31 cellular contexts compared by ENCODE assay signal in the genomic region with DNA sequence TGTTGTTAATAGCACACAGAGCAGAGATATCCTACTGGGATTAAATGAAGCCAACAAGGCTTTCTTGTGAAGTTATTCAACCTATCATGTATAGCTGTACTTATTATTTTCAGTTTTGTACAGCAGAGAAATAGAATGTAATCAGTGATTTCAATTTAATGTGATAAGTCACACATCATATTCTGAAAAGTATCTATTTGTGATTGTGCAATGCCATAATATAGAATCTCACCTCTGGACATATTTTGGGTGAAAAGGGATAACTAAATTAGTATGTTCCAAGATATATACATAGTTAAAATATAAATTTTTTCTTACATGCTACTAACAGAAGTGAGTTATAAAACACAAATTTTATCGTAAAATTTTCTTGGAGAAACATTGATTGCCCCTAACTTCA.
A peak's percentile ranks its signal among the peaks of the same experiment; 100 is the strongest.
DNase-seq lines count a peak whose midpoint lies in the region; ATAC-seq, FAIRE-seq and TF ChIP-seq lines count a peak whose summit lies in the region.
"Had no signal": no experiment of that assay in that cellular context is flagged by ENCODE, and none has a peak within 500 bp of the region (broad histone marks: within the 10 kb centered on the region; RNA-seq: fewer than 3 reads in every experiment).

No MANE protein-coding gene starts in this region.

- H4K5ac ChIP-seq in IMR-90 (ENCODE audit: low read depth, low read length): no peak overlapping the region

- in situ Hi-C loops in HepG2 (cut with HindIII; ENCODE audit: extremely low pct_ligation_motif_present, low pct_unique_long_range_greater_than_20kb): no loop called here
- in situ Hi-C loops in IMR-90 (cut with MboI; ENCODE audit: low sequenced_read_pairs): no loop called here

- H3K14ac ChIP-seq in IMR-90 (replicated peaks; ENCODE audit: low read depth, low read length): no peak overlapping the region

- TF ChIP-seq RAD21 in HepG2 (CRISPR knock-in tag; IDR thresholded peaks at IDR 0.05) (no peak), IMR-90 (IDR thresholded peaks at IDR 0.05; ENCODE audit: low read length) (no peak)

- no peak overlapping the region for H2BK20ac ChIP-seq in IMR-90 (ENCODE audit: low read depth, low read length)

- H3K4me2 ChIP-seq in HepG2 (ENCODE audit: low read depth, low read length): no peak overlapping the region
- H3K4me2 ChIP-seq in IMR-90 (ENCODE audit: low read depth, low read length): no peak overlapping the region
- H3K4me2 ChIP-seq: A549; BLaER1; BLaER1 treated with 17β-estradiol and CSF1 and Interleukin-3, amounts not matched to agents 10 nM and 100 nM had no signal

- no peak overlapping the region for H2BK120ac ChIP-seq in IMR-90 (ENCODE audit: low read depth, low read length)

- H3K4ac ChIP-seq in IMR-90 (ENCODE audit: low read depth, low read length): no peak overlapping the region

- no peak overlapping the region for H2BK5ac ChIP-seq in IMR-90 (ENCODE audit: low read depth, low read length, poor library complexity, severe bottlenecking)

- intact Hi-C loops in HepG2 (cut with micrococcal nuclease; ENCODE audit: unreplicated experiment) (no loop called here), right lobe of liver (cut with DNase I) (no loop called here), IMR-90 (cut with micrococcal nuclease) (no loop called here)

- H4K91ac ChIP-seq in IMR-90 (ENCODE audit: insufficient read depth, low read depth, low read length): no peak overlapping the region

- CTCF ChIA-PET in HepG2 (lab: Yijun Ruan, JAX; ENCODE audit: low intra/inter-chr PET ratio, low total read pairs) (no interaction called here), IMR-90 (lab: Yijun Ruan, JAX) (no interaction called here)

- H3K18ac ChIP-seq in IMR-90 (ENCODE audit: low read depth, low read length): no peak overlapping the region

- no peak overlapping the region for H2AK9ac ChIP-seq in IMR-90 (replicated peaks; ENCODE audit: low read depth, low read length, poor library complexity)

- FAIRE-seq in HepG2 (lab: Jason Lieb, UNC): no peak
- FAIRE-seq: A204.1, A549, D721Med had no signal

- H3K36me3 ChIP-seq in HepG2 (replicated peaks in 1 of 2; ENCODE audit: control insufficient read depth in 1 of 2, insufficient read depth in 2 of 2, low read length in 2 of 2) (no peaks in the 10 kb centered on the region), right lobe of liver (no peaks in the 10 kb centered on the region), IMR-90 (ENCODE audit: control insufficient read depth, insufficient read depth, low read length) (no peaks in the 10 kb centered on the region)
- H3K36me3 ChIP-seq: BE2C; BLaER1; BLaER1 treated with 17β-estradiol and CSF1 and Interleukin-3, amounts not matched to agents 10 nM and 100 nM had no signal

- WGBS in HepG2 (ENCODE audit: low lambda C conversion rate): 0% methylated on average over 1 of the region's 1 CpG
- WGBS in right lobe of liver (ENCODE audit: insufficient coverage, low coverage, low lambda C conversion rate, missing lambda C conversion rate): 52% methylated on average over 1 of the region's 1 CpG
- WGBS in IMR-90 (ENCODE audit: extremely low coverage in 2 of 2, insufficient read length in 1 of 2), 2 experiments: no CpG with 5 or more reads among the region's 1 CpG

- H3K9ac ChIP-seq in HepG2 (ENCODE audit: insufficient read depth, low read depth, low read length) (no peak overlapping the region), IMR-90 (ENCODE audit: low read depth, low read length) (no peak overlapping the region)
- H3K9ac ChIP-seq: BLaER1; BLaER1 treated with 17β-estradiol and CSF1 and Interleukin-3, amounts not matched to agents 10 nM and 100 nM had no signal

- no peaks in the 10 kb centered on the region for H3K79me1 ChIP-seq in IMR-90 (ENCODE audit: low read depth in 1 of 2, low read length in 2 of 2)

- no peaks in the 10 kb centered on the region for H3K9me1 ChIP-seq in IMR-90 (ENCODE audit: insufficient read depth, low read length)

- H2BK15ac ChIP-seq in IMR-90 (ENCODE audit: low read depth, low read length): no peak overlapping the region

- H3K27ac ChIP-seq in HepG2 (ENCODE audit: extremely low read length, insufficient read depth, low read length) (no peak overlapping the region), right lobe of liver (no peak overlapping the region), IMR-90 (ENCODE audit: insufficient read depth, low read length) (no peak overlapping the region)
- H3K27ac ChIP-seq: 22Rv1; A549; BLaER1; BLaER1 treated with 17β-estradiol and CSF1 and Interleukin-3, amounts not matched to agents 10 nM and 100 nM; C4-2B had no signal

- H2AFZ ChIP-seq in HepG2 (ENCODE audit: low read length) (no peak overlapping the region), IMR-90 (replicated peaks; ENCODE audit: low read length, poor library complexity) (no peak overlapping the region)

- POLR2A ChIA-PET in HepG2 (lab: Yijun Ruan, JAX): no interaction called here
- POLR2A ChIA-PET in IMR-90 (lab: Charles Lee; ENCODE audit: unreplicated experiment): no interaction called here

- DNase-seq in HepG2 (ENCODE audit: low spot score) (no peak), right lobe of liver (no peak), IMR-90 (no peak), germinal center (ENCODE audit: low spot score) (no peak)
- DNase-seq: 8988T; ACHN; AML-193; BE2C; C1 segment of cervical spinal cord; Caco-2; Calu3; CD4-positive, alpha-beta memory T cell; CD4-positive, alpha-beta T cell; CD4-positive, CD25-positive, alpha-beta regulatory T cell; CD8-positive, alpha-beta memory T cell; CD8-positive, alpha-beta T cell; COR-L47; DMS 273 treated with DMSO at 0.1 percent for 48 hours; DMS153; DMS53; DMS79; DMS79 treated with DMSO at 0.1 percent for 48 hours; DND-41; EL had no signal

- TF ChIP-seq POLR2A in HepG2 (IDR thresholded peaks at IDR 0.05; ENCODE audit: insufficient read depth in 1 of 2, low read depth in 2 of 2, low read length in 2 of 2) (no peak), right lobe of liver (IDR thresholded peaks at IDR 0.05) (no peak), IMR-90 (IDR thresholded peaks at IDR 0.05; ENCODE audit: low read depth, low read length) (no peak)

- H3K9me3 ChIP-seq in HepG2 (ENCODE audit: low read length) (peaks cover 78% of the 10 kb centered on the region), right lobe of liver (no peaks in the 10 kb centered on the region), IMR-90 (ENCODE audit: control insufficient read depth, insufficient read depth, low read length) (0 out of 2 replicates have a peak, but pooled peaks cover 4% of the 10 kb centered on the region)
- H3K9me3 ChIP-seq: A549; BE2C; BLaER1; BLaER1 treated with 17β-estradiol and CSF1 and Interleukin-3, amounts not matched to agents 10 nM and 100 nM; Caco-2 had no signal

- dilution Hi-C loops in IMR-90 (cut with HindIII; ENCODE audit: low sequenced_read_pairs, unreplicated experiment): no loop called here

- no peak overlapping the region for H3K56ac ChIP-seq in IMR-90 (ENCODE audit: extremely low read depth, insufficient read depth, low read length)

- no TSS peak for BruUV-seq in HepG2 (replicated peaks; lab: Mats Ljungman, UMichigan)
- BruUV-seq in IMR-90 (replicated peaks; lab: Mats Ljungman, UMichigan): no TSS peak

- no peak for TF ChIP-seq CTCF in HepG2 (CRISPR knock-in tag; IDR thresholded peaks at IDR 0.05)
- TF ChIP-seq CTCF in right lobe of liver (IDR thresholded peaks at IDR 0.05): no peak
- no peak for TF ChIP-seq CTCF in IMR-90 (conservative IDR thresholded peaks at IDR 0.05; ENCODE audit: low read depth, low read length)

- TF ChIP-seq EP300 in HepG2 (IDR thresholded peaks at IDR 0.05; ENCODE audit: low read depth in 2 of 2, low read length in 2 of 2): no peak
- no peak for TF ChIP-seq EP300 in HepG2 (CRISPR knock-in tag; IDR thresholded peaks at IDR 0.05; ENCODE audit: borderline replicate concordance)

- ATAC-seq in HepG2 (no peak), right lobe of liver (no peak), IMR-90 (ENCODE audit: low read depth) (no peak)
- ATAC-seq: A549; CD8-positive, alpha-beta T cell had no signal

- H3K79me2 ChIP-seq in HepG2 (ENCODE audit: insufficient read depth, low read length): no peaks in the 10 kb centered on the region

- H3K4me3 ChIP-seq in HepG2 (replicated peaks in 1 of 3; ENCODE audit: insufficient read depth in 1 of 3, low read depth in 2 of 3, low read length in 3 of 3) (no peak overlapping the region), right lobe of liver (no peak overlapping the region), IMR-90 (ENCODE audit: insufficient read depth, low read depth, low read length) (no peak overlapping the region)
- H3K4me3 ChIP-seq: A549; BLaER1; BLaER1 treated with 17β-estradiol and CSF1 and Interleukin-3, amounts not matched to agents 10 nM and 100 nM had no signal

- no peaks in the 10 kb centered on the region for H4K20me1 ChIP-seq in HepG2 (ENCODE audit: insufficient read depth, low read length)
- no peaks in the 10 kb centered on the region for H4K20me1 ChIP-seq in IMR-90 (ENCODE audit: insufficient read depth, low read length)
- H4K20me1 ChIP-seq: BLaER1; BLaER1 treated with 17β-estradiol and CSF1 and Interleukin-3, amounts not matched to agents 10 nM and 100 nM had no signal

- H3K27me3 ChIP-seq in HepG2 (ENCODE audit: control insufficient read depth in 1 of 2, insufficient read depth in 2 of 2, low read length in 2 of 2) (no peaks in the 10 kb centered on the region), right lobe of liver (no peaks in the 10 kb centered on the region), IMR-90 (ENCODE audit: control insufficient read depth, insufficient read depth, low read length) (no peaks in the 10 kb centered on the region)
- H3K27me3 ChIP-seq: BE2C; BLaER1; BLaER1 treated with 17β-estradiol and CSF1 and Interleukin-3, amounts not matched to agents 10 nM and 100 nM had no signal

- no peak overlapping the region for H2AK5ac ChIP-seq in IMR-90 (ENCODE audit: low read depth, low read length)

- no peak overlapping the region for H4K8ac ChIP-seq in IMR-90 (ENCODE audit: low read depth in 2 of 2, low read length in 2 of 2)

- H3K4me1 ChIP-seq in HepG2 (ENCODE audit: insufficient read depth, low read length) (no peaks in the 10 kb centered on the region), right lobe of liver (no peaks in the 10 kb centered on the region), IMR-90 (ENCODE audit: control insufficient read depth, insufficient read depth, low read length) (no peaks in the 10 kb centered on the region)
- H3K4me1 ChIP-seq: A549; BLaER1; BLaER1 treated with 17β-estradiol and CSF1 and Interleukin-3, amounts not matched to agents 10 nM and 100 nM had no signal

- no peak overlapping the region for H3K23ac ChIP-seq in IMR-90 (ENCODE audit: low read depth, low read length)

TF ChIP-seq in HepG2, 621 proteins besides CTCF, POLR2A, EP300 and RAD21:
- TF ChIP-seq ZKSCAN1 (IDR thresholded peaks at IDR 0.05; ENCODE audit: low read length): no peak
- peak; percentile 64 for TF ChIP-seq CEBPB (IDR thresholded peaks at IDR 0.05; ENCODE audit: borderline replicate concordance, low read depth, low read length)

TF ChIP-seq in IMR-90, 13 proteins besides CTCF, POLR2A, EP300 and RAD21:
- no peak for TF ChIP-seq BHLHE40 (IDR thresholded peaks at IDR 0.05; ENCODE audit: low read depth, low read length)
- TF ChIP-seq MAFK (IDR thresholded peaks at IDR 0.05; ENCODE audit: low read depth, low read length): no peak
- TF ChIP-seq CEBPB (IDR thresholded peaks at IDR 0.05; ENCODE audit: low read depth, low read length): peak; percentile 57
